In the genomic region with DNA sequence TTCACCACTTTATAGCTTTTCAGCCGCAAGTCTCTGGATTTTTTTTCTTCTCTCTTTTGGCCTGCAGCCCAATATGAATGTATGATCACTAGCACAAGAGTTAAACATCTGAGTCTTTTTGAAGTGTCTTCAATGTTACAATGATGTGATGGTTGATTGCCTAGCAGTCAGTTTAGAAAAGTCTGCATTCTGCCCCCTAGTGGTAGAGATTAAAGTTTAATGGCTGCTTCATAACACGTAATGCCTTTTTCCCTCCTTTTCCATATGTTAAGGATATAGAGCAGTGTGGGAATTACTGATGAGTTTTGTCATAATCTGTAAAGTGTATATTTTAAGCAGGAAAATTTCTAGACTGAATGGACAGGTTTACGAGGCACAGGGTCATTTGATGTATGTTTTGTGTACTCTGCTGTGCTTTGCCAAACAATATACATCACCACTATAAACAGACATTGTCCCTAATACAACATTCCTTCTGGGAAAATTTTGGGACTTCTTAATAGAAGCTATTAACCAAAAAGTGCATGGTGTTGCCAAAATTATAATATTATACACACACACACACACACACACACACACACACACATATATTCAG, we compare ENCODE assay signal across 9 cellular contexts.
DNase-seq lines count a peak whose midpoint lies in the region; ATAC-seq, FAIRE-seq and TF ChIP-seq lines count a peak whose summit lies in the region.
"Had no signal": no experiment of that assay in that cellular context is flagged by ENCODE, and none has a peak within 500 bp of the region (broad histone marks: within the 10 kb centered on the region; RNA-seq: fewer than 3 reads in every experiment).

No MANE protein-coding gene starts in this region.

- TF ChIP-seq CTCF in esophagus muscularis mucosa (IDR thresholded peaks at IDR 0.05) (peak; percentile 48 to 69 (median 59)), progenitor cell of endocrine pancreas (IDR thresholded peaks at IDR 0.05; ENCODE audit: unreplicated experiment) (peak; percentile 72)

- TF ChIP-seq POLR2A in H54 (IDR thresholded peaks at IDR 0.05; ENCODE audit: low read depth, low read length) = no peak
- no peak for TF ChIP-seq POLR2A in esophagus muscularis mucosa (IDR thresholded peaks at IDR 0.05; ENCODE audit: low read depth)

- 77% methylated on average over 3 of the region's 3 CpGs for WGBS in esophagus muscularis mucosa

- H3K4me1 ChIP-seq in esophagus muscularis mucosa = peaks cover 3 to 19% (median 12%) of the 10 kb centered on the region in 4 donors

- TF ChIP-seq EP300 in esophagus muscularis mucosa (IDR thresholded peaks at IDR 0.05) = no peak

- no peaks in the 10 kb centered on the region for H3K27me3 ChIP-seq in esophagus muscularis mucosa

- intact Hi-C loops in esophagus muscularis mucosa (cut with DNase I) = loop anchor here (5.0 kb wide), 1 partner anchor 35 kb away; no protein-coding TSS in a partner anchor

- ATAC-seq in HG02885 (IDR thresholded peaks at IDR 0.05; ENCODE audit: poor library complexity, unreplicated experiment) = no peak
- no peak for ATAC-seq in HG03457 (IDR thresholded peaks at IDR 0.05; ENCODE audit: unreplicated experiment)

- H3K9me3 Mint-ChIP-seq in progenitor cell of endocrine pancreas (ENCODE audit: low read depth) = no peaks in the 10 kb centered on the region

- no peak for FAIRE-seq in H54 (lab: Jason Lieb, UNC)

- H3K36me3 ChIP-seq in esophagus muscularis mucosa = no peaks in the 10 kb centered on the region

- H3K27ac Mint-ChIP-seq in progenitor cell of endocrine pancreas = no peak overlapping the region

- peaks cover 19% of the 10 kb centered on the region for H3K27me3 Mint-ChIP-seq in progenitor cell of endocrine pancreas

- H3K27ac ChIP-seq in esophagus muscularis mucosa (replicated peaks in 1 of 4) = no peak overlapping the region
- H3K27ac ChIP-seq: SK-N-MC had no signal

- H3K4me1 Mint-ChIP-seq in progenitor cell of endocrine pancreas (ENCODE audit: low read depth) = peaks cover 34% of the 10 kb centered on the region

- H3K36me3 Mint-ChIP-seq in progenitor cell of endocrine pancreas (ENCODE audit: insufficient read depth) = no peaks in the 10 kb centered on the region

- no peak overlapping the region for H3K4me3 Mint-ChIP-seq in progenitor cell of endocrine pancreas (ENCODE audit: low read depth)

- no peaks in the 10 kb centered on the region for H3K9me3 ChIP-seq in esophagus muscularis mucosa

- DNase-seq in DMS114 treated with DMSO at 0.1 percent for 48 hours (lab: John Stamatoyannopoulos, UW; ENCODE audit: unreplicated experiment) (peak; percentile 77), H54 (ENCODE audit: insufficient read length, low spot score) (peak; percentile 5), NCI-H82 (lab: John Stamatoyannopoulos, UW) (peak; percentile 79), esophagus muscularis mucosa (ENCODE audit: extremely low spot score) (no peak), progenitor cell of endocrine pancreas (ENCODE audit: low spot score, unreplicated experiment) (no peak), NCI-H2029 treated with DMSO at 0.1 percent for 48 hours (lab: John Stamatoyannopoulos, UW) (no peak)

- no peak overlapping the region for H3K4me3 ChIP-seq in esophagus muscularis mucosa
- H3K4me3 ChIP-seq: SK-N-MC had no signal

Comparison
In these comparisons a context has a peak if more than half of its experiments do, and no peak if none do; other contexts are left out.
1. DNase-seq: peak in DMS114 treated with DMSO at 0.1 percent for 48 hours (single experiment), H54 (single experiment) and NCI-H82 (single experiment); none in esophagus muscularis mucosa (single experiment), progenitor cell of endocrine pancreas (single experiment) and NCI-H2029 treated with DMSO at 0.1 percent for 48 hours (single experiment).